Comparison of ENCODE assay signal across 8 cellular contexts in genomic region chr17:41688641-41689496, GRCh38. TPM values are rescaled to one million over a fixed set of nuclear protein-coding genes. Genes with fewer than 3 reads are reported as not detected.
A peak's percentile ranks its signal among the peaks of the same experiment; 100 is the strongest.
DNase-seq lines count a peak whose midpoint lies in the region; ATAC-seq and TF ChIP-seq lines count a peak whose summit lies in the region.

EIF1 (plus strand) TSS chr17:41688885; CDS start chr17:41689039, 154 bp downstream.

- H3K36me3 ChIP-seq in adipocyte (ENCODE audit: control insufficient read depth, insufficient read depth, low read length, severe bottlenecking) (peaks cover 43% of the 10 kb centered on the region), parathyroid adenoma (ENCODE audit: control insufficient read depth, insufficient read depth, low read length) (no peaks in the 10 kb centered on the region), tibial nerve (peaks cover 11 to 43% (median 36%) of the 10 kb centered on the region in 3 donors)

- peak within 1 kb of the TSS; percentile 100 for H3K27ac ChIP-seq in parathyroid adenoma
- peak within 1 kb of the TSS; percentile 100 for H3K27ac ChIP-seq in tibial nerve

- peak; percentile 99 to 100 for TF ChIP-seq POLR2A in tibial nerve (IDR thresholded peaks at IDR 0.05)

- H3K9ac ChIP-seq in adipocyte (ENCODE audit: low read length) (peak within 1 kb of the TSS; percentile 100), parathyroid adenoma (peak within 1 kb of the TSS; percentile 100)

- H3K4me3 ChIP-seq in GM12875 (ENCODE audit: low read depth, low read length) (peak within 1 kb of the TSS; percentile 94), adipocyte (ENCODE audit: low read length) (peak within 1 kb of the TSS; percentile 92), parathyroid adenoma (ENCODE audit: low read depth, low read length) (peak within 1 kb of the TSS; percentile 88), tibial nerve (peak within 1 kb of the TSS; percentile 81 to 99 (median 94))

- TF ChIP-seq EP300 in tibial nerve (IDR thresholded peaks at IDR 0.05) = peak; percentile 97 to 98

- peaks cover 20% of the 10 kb centered on the region for H3K4me1 ChIP-seq in adipocyte (ENCODE audit: control insufficient read depth, insufficient read depth, low read length)
- H3K4me1 ChIP-seq in parathyroid adenoma = peaks cover 14% of the 10 kb centered on the region
- peaks cover 0 to 38% (median 21%) of the 10 kb centered on the region in 4 donors for H3K4me1 ChIP-seq in tibial nerve

- H2AFZ ChIP-seq in parathyroid adenoma = peak within 1 kb of the TSS; percentile 84

- intact Hi-C loops in Right ventricle myocardium superior (cut with DNase I) = no loop called here

- no peaks in the 10 kb centered on the region for H3K9me3 ChIP-seq in adipocyte (ENCODE audit: control insufficient read depth, low read length)
- H3K9me3 ChIP-seq in parathyroid adenoma (ENCODE audit: control insufficient read depth, low read length) = no peaks in the 10 kb centered on the region
- no peaks in the 10 kb centered on the region for H3K9me3 ChIP-seq in tibial nerve

- peak within 1 kb of the TSS; percentile 72 for H3K4me2 ChIP-seq in parathyroid adenoma (ENCODE audit: low read length)

- 0 to 1% methylated on average over 33 to 52 of the region's 81 CpGs for WGBS in tibial nerve, 2 donors

- peaks cover 6% of the 10 kb centered on the region for H3K79me2 ChIP-seq in parathyroid adenoma

- peak; percentile 100 for DNase-seq in NCI-H1436 (lab: John Stamatoyannopoulos, UW)
- DNase-seq in T follicular helper cell (ENCODE audit: low read depth) = peak; percentile 99
- peak; percentile 100 for DNase-seq in adipocyte (ENCODE audit: low read depth)
- peak; percentile 100 for DNase-seq in Right ventricle myocardium superior
- peak; percentile 100 for DNase-seq in tibial nerve (ENCODE audit: low spot score in 2 of 2)

- no peaks in the 10 kb centered on the region for H3K27me3 ChIP-seq in adipocyte (replicated peaks; ENCODE audit: control insufficient read depth, insufficient read depth, low read length)
- H3K27me3 ChIP-seq in parathyroid adenoma (ENCODE audit: control insufficient read depth, insufficient read depth, low read length) = no peaks in the 10 kb centered on the region
- no peaks in the 10 kb centered on the region for H3K27me3 ChIP-seq in tibial nerve

- peak; percentile 81 for ATAC-seq in HG02798 (IDR thresholded peaks at IDR 0.05; ENCODE audit: poor library complexity, unreplicated experiment)
- ATAC-seq in Right ventricle myocardium superior (ENCODE audit: poor library complexity) = peak; percentile 93

- TF ChIP-seq CTCF in GM12875 (IDR thresholded peaks at IDR 0.05; ENCODE audit: borderline replicate concordance, insufficient read depth, low read depth, low read length) (no peak), parathyroid adenoma (IDR thresholded peaks at IDR 0.05) (no peak), tibial nerve (IDR thresholded peaks at IDR 0.05) (peak in 1 of 5 experiments; percentile 50)

RNA-seq across cellular contexts. Expression of gene EIF1, which starts in this region (rescaled TPM):
- total RNA-seq in Right ventricle myocardium superior = 1,143 TPM
- 100 to 1,000 TPM; 172 to 458 (median 243) TPM for total RNA-seq in tibial nerve

Comparison
In these comparisons a context has a peak if more than half of its experiments do, and no peak if none do; other contexts are left out.
1. Peak in every context shown above with its lines: DNase-seq, ATAC-seq, H3K4me3 ChIP-seq and H3K27ac ChIP-seq.